16 cellular contexts compared by ENCODE assay signal in the genomic region with DNA sequence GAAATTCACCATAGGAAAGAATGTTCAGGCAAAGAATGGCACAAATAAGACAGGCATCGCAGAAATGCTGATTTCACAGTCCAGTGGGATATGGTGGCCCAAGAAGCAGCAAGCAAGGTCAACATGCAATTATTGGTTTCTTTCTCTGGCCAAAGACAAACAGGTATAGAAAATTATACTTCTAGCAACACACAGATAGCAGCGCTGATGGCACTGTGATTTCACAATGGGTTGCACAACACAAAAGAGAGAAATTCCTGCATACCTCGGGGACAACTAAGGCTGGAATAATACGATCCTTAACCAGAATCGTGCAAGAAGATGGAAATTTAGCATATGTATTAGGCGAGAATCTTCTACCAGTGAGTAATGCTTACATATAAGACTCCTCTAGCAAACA.
"Had no signal": no experiment of that assay in that cellular context is flagged by ENCODE, and none has a peak within 500 bp of the region (broad histone marks: within the 10 kb centered on the region; RNA-seq: fewer than 3 reads in every experiment).

No MANE protein-coding gene starts in this region.

- FAIRE-seq: colon, keratinocyte had no signal

- H3K27me3 ChIP-seq: left lung, neutrophil, thyroid gland, uterus had no signal

- DNase-seq: activated CD4-positive, alpha-beta memory T cell treated with anti-CD3 and anti-CD28 coated beads for 36 hours; activated CD4-positive, alpha-beta T cell treated with anti-CD3 and anti-CD28 coated beads for 36 hours; activated CD8-positive, alpha-beta memory T cell treated with anti-CD3 and anti-CD28 coated beads, Interleukin-2, amount 10 ng/mL, durations not matched to agents 7 days and 5 days; activated naive CD4-positive, alpha-beta T cell treated with anti-CD3 and anti-CD28 coated beads, Interleukin-2, amount 50 U/mL, for 16 hours; activated T-cell treated with anti-CD3 and anti-CD28 coated beads, Interleukin-2, amount 50 U/mL, for 24 hours; left lung; mammary epithelial cell; naive thymus-derived CD8-positive, alpha-beta T cell; stimulated activated CD4-positive, alpha-beta T cell treated with anti-CD3 and anti-CD28 coated beads, Interleukin-2, amount 100 ng/mL, for 48 hours; thyroid gland; uterus had no signal

- H3K36me3 Mint-ChIP-seq: activated CD4-positive, alpha-beta memory T cell treated with anti-CD3 and anti-CD28 coated beads for 36 hours; activated CD8-positive, alpha-beta memory T cell treated with anti-CD3 and anti-CD28 coated beads, Interleukin-2, amount 10 ng/mL, durations not matched to agents 7 days and 5 days; naive thymus-derived CD8-positive, alpha-beta T cell; stimulated activated memory B cell treated with anti-CD40 and anti-IgM and Interleukin-4, amounts not matched to agents 10 μg/mL and 1 μg/mL and 100 μg/mL, for 72 hours had no signal

- H3K9me3 Mint-ChIP-seq: activated CD4-positive, alpha-beta memory T cell treated with anti-CD3 and anti-CD28 coated beads for 36 hours; activated T-cell treated with anti-CD3 and anti-CD28 coated beads, Interleukin-2, amount 50 U/mL, for 24 hours; stimulated activated memory B cell treated with anti-CD40 and anti-IgM and Interleukin-4, amounts not matched to agents 10 μg/mL and 1 μg/mL and 100 μg/mL, for 72 hours had no signal

- H3K4me1 ChIP-seq: left lung, thyroid gland, uterus had no signal

- H3K36me3 ChIP-seq: left lung, neutrophil, thyroid gland, uterus had no signal

- H3K4me3 Mint-ChIP-seq: activated CD4-positive, alpha-beta memory T cell treated with anti-CD3 and anti-CD28 coated beads for 36 hours; activated CD4-positive, alpha-beta T cell treated with anti-CD3 and anti-CD28 coated beads for 36 hours; activated CD8-positive, alpha-beta memory T cell treated with anti-CD3 and anti-CD28 coated beads, Interleukin-2, amount 10 ng/mL, durations not matched to agents 7 days and 5 days; activated T-cell treated with anti-CD3 and anti-CD28 coated beads, Interleukin-2, amount 50 U/mL, for 24 hours; naive thymus-derived CD8-positive, alpha-beta T cell; stimulated activated memory B cell treated with anti-CD40 and anti-IgM and Interleukin-4, amounts not matched to agents 10 μg/mL and 1 μg/mL and 100 μg/mL, for 72 hours had no signal

- H3K9me3 ChIP-seq: left lung, neutrophil, thyroid gland, uterus had no signal

- H3K4me1 Mint-ChIP-seq: activated CD4-positive, alpha-beta T cell treated with anti-CD3 and anti-CD28 coated beads for 36 hours; activated CD8-positive, alpha-beta memory T cell treated with anti-CD3 and anti-CD28 coated beads, Interleukin-2, amount 10 ng/mL, durations not matched to agents 7 days and 5 days; naive thymus-derived CD8-positive, alpha-beta T cell; stimulated activated memory B cell treated with anti-CD40 and anti-IgM and Interleukin-4, amounts not matched to agents 10 μg/mL and 1 μg/mL and 100 μg/mL, for 72 hours had no signal

- H3K27ac Mint-ChIP-seq: activated CD4-positive, alpha-beta memory T cell treated with anti-CD3 and anti-CD28 coated beads for 36 hours; activated CD4-positive, alpha-beta T cell treated with anti-CD3 and anti-CD28 coated beads for 36 hours; activated CD8-positive, alpha-beta memory T cell treated with anti-CD3 and anti-CD28 coated beads, Interleukin-2, amount 10 ng/mL, durations not matched to agents 7 days and 5 days; activated T-cell treated with anti-CD3 and anti-CD28 coated beads, Interleukin-2, amount 50 U/mL, for 24 hours; naive thymus-derived CD8-positive, alpha-beta T cell; stimulated activated memory B cell treated with anti-CD40 and anti-IgM and Interleukin-4, amounts not matched to agents 10 μg/mL and 1 μg/mL and 100 μg/mL, for 72 hours had no signal

- H3K27me3 Mint-ChIP-seq: activated CD8-positive, alpha-beta memory T cell treated with anti-CD3 and anti-CD28 coated beads, Interleukin-2, amount 10 ng/mL, durations not matched to agents 7 days and 5 days; stimulated activated memory B cell treated with anti-CD40 and anti-IgM and Interleukin-4, amounts not matched to agents 10 μg/mL and 1 μg/mL and 100 μg/mL, for 72 hours had no signal

- H3K4me3 ChIP-seq: left lung, thyroid gland, uterus had no signal

- H3K27ac ChIP-seq: left lung, neutrophil, thyroid gland, uterus, VCaP had no signal

- ATAC-seq: activated CD4-positive, alpha-beta T cell treated with anti-CD3 and anti-CD28 coated beads for 36 hours; activated CD8-positive, alpha-beta memory T cell treated with anti-CD3 and anti-CD28 coated beads, Interleukin-2, amount 10 ng/mL, durations not matched to agents 7 days and 5 days; left lung; naive thymus-derived CD8-positive, alpha-beta T cell; stimulated activated memory B cell treated with anti-CD40 and anti-IgM and Interleukin-4, amounts not matched to agents 10 μg/mL and 1 μg/mL and 100 μg/mL, for 72 hours had no signal
